In the genomic region with DNA sequence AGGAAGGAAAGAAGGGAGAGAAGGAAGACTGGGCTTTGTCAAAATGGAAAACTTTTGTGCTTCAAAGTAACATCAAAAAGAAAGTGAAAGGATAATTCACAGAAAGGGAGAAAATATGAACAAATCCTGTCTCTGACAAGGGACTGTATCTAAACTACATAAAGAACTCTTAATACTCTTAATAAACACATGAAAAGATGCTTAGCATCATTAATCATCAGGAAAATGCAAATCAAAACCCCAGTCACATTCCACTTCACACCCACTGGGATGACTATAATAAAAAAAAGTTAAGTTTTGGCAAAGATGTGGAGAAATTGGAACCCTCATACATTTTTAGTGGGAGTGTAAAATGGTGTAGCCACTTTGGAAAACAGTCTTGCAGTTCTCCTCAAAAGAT, we compare ENCODE assay signal across 20 cellular contexts. TPM values are rescaled to one million over a fixed set of nuclear protein-coding genes. Genes with fewer than 3 reads are reported as not detected.
A peak's percentile ranks its signal among the peaks of the same experiment; 100 is the strongest.
DNase-seq lines count a peak whose midpoint lies in the region; ATAC-seq and TF ChIP-seq lines count a peak whose summit lies in the region.
"Had no signal": no experiment of that assay in that cellular context is flagged by ENCODE, and none has a peak within 500 bp of the region (broad histone marks: within the 10 kb centered on the region; RNA-seq: fewer than 3 reads in every experiment).

No MANE protein-coding gene starts in this region.

- no peaks in the 10 kb centered on the region for H3K27me3 Mint-ChIP-seq in activated CD4-positive, alpha-beta T cell treated with anti-CD3 and anti-CD28 coated beads, Interleukin-2, amount 10 ng/mL, durations not matched to agents 7 days and 5 days
- no peaks in the 10 kb centered on the region for H3K27me3 Mint-ChIP-seq in activated CD8-positive, alpha-beta T cell treated with anti-CD3 and anti-CD28 coated beads for 36 hours
- no peaks in the 10 kb centered on the region for H3K27me3 Mint-ChIP-seq in osteocyte (ENCODE audit: unreplicated experiment)
- H3K27me3 Mint-ChIP-seq: activated naive CD4-positive, alpha-beta T cell treated with anti-CD3 and anti-CD28 coated beads, Interleukin-2, amount 10 ng/mL, durations not matched to agents 7 days and 5 days had no signal

- peaks cover 1% of the 10 kb centered on the region for H3K36me3 Mint-ChIP-seq in activated CD4-positive, alpha-beta T cell treated with anti-CD3 and anti-CD28 coated beads, Interleukin-2, amount 10 ng/mL, durations not matched to agents 7 days and 5 days (ENCODE audit: low read depth)
- H3K36me3 Mint-ChIP-seq in activated CD8-positive, alpha-beta T cell treated with anti-CD3 and anti-CD28 coated beads for 36 hours (ENCODE audit: low read depth): peaks cover 1% of the 10 kb centered on the region
- H3K36me3 Mint-ChIP-seq in osteocyte (ENCODE audit: unreplicated experiment): no peaks in the 10 kb centered on the region

- H3K4me3 ChIP-seq in fibroblast of mammary gland (ENCODE audit: control insufficient read depth, low read depth, low read length): no peak overlapping the region
- H3K4me3 ChIP-seq: BLaER1, breast epithelium, prostate gland, tibial nerve had no signal

- TF ChIP-seq CTCF in activated CD8-positive, alpha-beta T cell treated with anti-CD3 and anti-CD28 coated beads for 36 hours (IDR thresholded peaks at IDR 0.05): no peak
- TF ChIP-seq CTCF in fibroblast of mammary gland (conservative IDR thresholded peaks at IDR 0.05; ENCODE audit: control insufficient read depth, insufficient read depth, low read depth, low read length) (no peak), osteocyte (IDR thresholded peaks at IDR 0.05) (no peak), GM20000 (IDR thresholded peaks at IDR 0.05; ENCODE audit: extremely low read depth, missing control alignments) (no peak)

- POLR2A ChIA-PET in activated CD4-positive, alpha-beta T cell treated with anti-CD3 and anti-CD28 coated beads, Interleukin-2, amount 10 ng/mL, durations not matched to agents 7 days and 5 days (lab: Charles Lee): no interaction called here
- POLR2A ChIA-PET in activated CD8-positive, alpha-beta T cell treated with anti-CD3 and anti-CD28 coated beads for 36 hours (lab: Charles Lee): no interaction called here

- ATAC-seq in activated CD8-positive, alpha-beta T cell treated with anti-CD3 and anti-CD28 coated beads for 36 hours: no peak
- ATAC-seq: esophagus mucosa, left ventricle myocardium superior had no signal

- peaks cover 12% of the 10 kb centered on the region for H3K4me1 Mint-ChIP-seq in activated CD4-positive, alpha-beta T cell treated with anti-CD3 and anti-CD28 coated beads, Interleukin-2, amount 10 ng/mL, durations not matched to agents 7 days and 5 days
- peaks cover 10% of the 10 kb centered on the region for H3K4me1 Mint-ChIP-seq in activated CD8-positive, alpha-beta T cell treated with anti-CD3 and anti-CD28 coated beads for 36 hours (ENCODE audit: low read depth)
- peaks cover 6% of the 10 kb centered on the region for H3K4me1 Mint-ChIP-seq in osteocyte (ENCODE audit: unreplicated experiment)

- peak overlapping the region; percentile 72 for H3K27ac Mint-ChIP-seq in activated CD4-positive, alpha-beta T cell treated with anti-CD3 and anti-CD28 coated beads, Interleukin-2, amount 10 ng/mL, durations not matched to agents 7 days and 5 days
- H3K27ac Mint-ChIP-seq in activated CD8-positive, alpha-beta T cell treated with anti-CD3 and anti-CD28 coated beads for 36 hours: peak overlapping the region; percentile 62
- H3K27ac Mint-ChIP-seq in osteocyte (ENCODE audit: unreplicated experiment): peak overlapping the region; percentile 41
- H3K27ac Mint-ChIP-seq: activated naive CD4-positive, alpha-beta T cell treated with anti-CD3 and anti-CD28 coated beads, Interleukin-2, amount 10 ng/mL, durations not matched to agents 7 days and 5 days had no signal

- no peak for DNase-seq in activated CD4-positive, alpha-beta T cell treated with anti-CD3 and anti-CD28 coated beads, Interleukin-2, amount 10 ng/mL, durations not matched to agents 7 days and 5 days
- DNase-seq in activated CD4-positive, alpha-beta T cell treated with anti-CD3 and anti-CD28 coated beads for 1 hour: no peak
- no peak for DNase-seq in activated CD8-positive, alpha-beta T cell treated with anti-CD3 and anti-CD28 coated beads for 36 hours
- DNase-seq in fibroblast of mammary gland (ENCODE audit: low read depth) (peak; percentile 33), osteocyte (ENCODE audit: extremely low spot score, unreplicated experiment) (no peak), GM20000 (ENCODE audit: low spot score) (no peak)
- no peak for DNase-seq in activated CD4-positive, CD25-positive, alpha-beta regulatory T cell treated with anti-CD3 and anti-CD28 coated beads, Interleukin-2, amount 50 U/mL, for 72 hours
- DNase-seq in NK-92 treated with Interleukin-12 subunit alpha and Interleukin-12 subunit beta, amount 100 ng/mL, for 24 hours (lab: John Stamatoyannopoulos, UW): no peak
- DNase-seq: 8988T; activated naive CD4-positive, alpha-beta T cell treated with anti-CD3 and anti-CD28 coated beads, Interleukin-2, amount 10 ng/mL, durations not matched to agents 7 days and 5 days; DMS 273 treated with DMSO at 0.1 percent for 48 hours; left ventricle myocardium superior; NCI-H1436 treated with DMSO at 0.1 percent for 48 hours; NCI-H82; T-helper 9 cell had no signal

- no peak overlapping the region for H3K4me3 Mint-ChIP-seq in activated CD4-positive, alpha-beta T cell treated with anti-CD3 and anti-CD28 coated beads, Interleukin-2, amount 10 ng/mL, durations not matched to agents 7 days and 5 days
- H3K4me3 Mint-ChIP-seq in activated CD8-positive, alpha-beta T cell treated with anti-CD3 and anti-CD28 coated beads for 36 hours: no peak overlapping the region
- H3K4me3 Mint-ChIP-seq in osteocyte (ENCODE audit: unreplicated experiment): no peak overlapping the region
- H3K4me3 Mint-ChIP-seq: activated naive CD4-positive, alpha-beta T cell treated with anti-CD3 and anti-CD28 coated beads, Interleukin-2, amount 10 ng/mL, durations not matched to agents 7 days and 5 days had no signal

- H3K9me3 Mint-ChIP-seq in activated CD4-positive, alpha-beta T cell treated with anti-CD3 and anti-CD28 coated beads, Interleukin-2, amount 10 ng/mL, durations not matched to agents 7 days and 5 days: no peaks in the 10 kb centered on the region
- no peaks in the 10 kb centered on the region for H3K9me3 Mint-ChIP-seq in activated CD8-positive, alpha-beta T cell treated with anti-CD3 and anti-CD28 coated beads for 36 hours
- no peaks in the 10 kb centered on the region for H3K9me3 Mint-ChIP-seq in osteocyte (ENCODE audit: unreplicated experiment)
- H3K9me3 Mint-ChIP-seq: activated naive CD4-positive, alpha-beta T cell treated with anti-CD3 and anti-CD28 coated beads, Interleukin-2, amount 10 ng/mL, durations not matched to agents 7 days and 5 days had no signal

- intact Hi-C loops in activated CD8-positive, alpha-beta T cell treated with anti-CD3 and anti-CD28 coated beads for 36 hours (cut with micrococcal nuclease): no loop called here

- CTCF ChIA-PET in activated CD4-positive, alpha-beta T cell treated with anti-CD3 and anti-CD28 coated beads, Interleukin-2, amount 10 ng/mL, durations not matched to agents 7 days and 5 days (lab: Charles Lee): interaction anchor here (1.0 kb wide), 1 partner anchor 9 kb away, joined by 3 read pairs; no protein-coding TSS in a partner anchor
- CTCF ChIA-PET in activated CD8-positive, alpha-beta T cell treated with anti-CD3 and anti-CD28 coated beads for 36 hours (lab: Charles Lee): interaction anchor here (1.2 to 4.1 kb wide), 2 partner anchors 9 to 290 kb away, joined by 3 to 19 read pairs; no protein-coding TSS in a partner anchor

RNA-seq across cellular contexts. Expression of gene ZFP36L2, which starts 11.8 kb away (rescaled TPM):
- total RNA-seq in activated CD4-positive, alpha-beta T cell treated with anti-CD3 and anti-CD28 coated beads, Interleukin-2, amount 10 ng/mL, durations not matched to agents 7 days and 5 days: 100 to 1,000 TPM; 210 to 228 TPM
- total RNA-seq in activated CD8-positive, alpha-beta T cell treated with anti-CD3 and anti-CD28 coated beads for 36 hours: 100 to 1,000 TPM; 102 to 106 TPM
- total RNA-seq in osteocyte: 87.9 and 88.0 TPM in 2 replicates
